Comparison of ENCODE assay signal across 16 cellular contexts in the genomic region with DNA sequence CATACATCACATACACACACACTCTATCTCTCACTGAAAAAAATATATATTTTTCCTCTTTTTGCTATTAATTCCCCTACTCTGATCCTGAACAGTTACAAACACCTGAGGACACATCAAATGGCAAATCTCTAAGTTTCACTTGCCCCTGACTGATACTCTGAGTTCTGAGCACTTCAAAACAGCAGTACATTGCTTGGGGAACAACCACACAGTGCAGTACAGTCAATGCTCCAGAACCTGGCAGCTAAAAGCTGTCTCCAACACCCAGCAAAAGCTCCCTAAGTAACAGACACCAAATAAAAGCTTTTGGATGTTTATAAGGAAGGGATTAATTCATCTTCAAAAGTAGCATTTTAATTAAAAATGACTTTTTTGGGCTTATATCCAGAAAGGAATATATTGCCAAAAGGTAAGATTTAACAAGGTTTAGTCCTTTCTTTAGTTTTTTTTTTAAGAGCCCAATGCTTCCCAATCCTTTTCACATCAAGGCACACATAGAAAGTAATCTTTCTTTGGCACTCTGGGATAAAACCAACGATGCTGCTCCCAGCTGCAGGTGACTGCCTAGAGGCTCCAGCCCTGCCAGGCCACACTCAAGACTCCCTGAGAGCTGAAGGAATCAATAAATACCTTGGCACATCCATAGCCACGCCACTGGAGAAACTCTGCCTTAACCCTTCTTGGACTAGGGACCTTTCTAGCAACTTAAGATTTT.
DNase-seq lines count a peak whose midpoint lies in the region; ATAC-seq, FAIRE-seq and TF ChIP-seq lines count a peak whose summit lies in the region.
"Had no signal": no experiment of that assay in that cellular context is flagged by ENCODE, and none has a peak within 500 bp of the region (broad histone marks: within the 10 kb centered on the region; RNA-seq: fewer than 3 reads in every experiment).

No MANE protein-coding gene starts in this region.

- DNase-seq in Right ventricle myocardium inferior (ENCODE audit: missing footprints) (no peak), cardiac septum (ENCODE audit: low spot score) (no peak), heart left ventricle (no peak), sigmoid colon (no peak), frontal cortex (ENCODE audit: low spot score in 2 of 2) (no peak), NCI-H1417 (lab: John Stamatoyannopoulos, UW) (no peak), HPDE6-E6E7 (ENCODE audit: extremely low spot score) (no peak), omental fat pad (ENCODE audit: low spot score) (no peak)
- DNase-seq: activated CD8-positive, alpha-beta T cell treated with anti-CD3 and anti-CD28 coated beads, Interleukin-2, amount 10 ng/mL, durations not matched to agents 7 days and 5 days; activated gamma-delta T cell; effector CD4-positive, alpha-beta T cell; MV-4-11; NCI-H2107; posterior cingulate gyrus had no signal

- no peak for TF ChIP-seq EP300 in sigmoid colon (IDR thresholded peaks at IDR 0.05)

- no peak for TF ChIP-seq POLR2A in heart left ventricle (IDR thresholded peaks at IDR 0.05)
- no peak for TF ChIP-seq POLR2A in sigmoid colon (IDR thresholded peaks at IDR 0.05)

- H3K4me1 ChIP-seq in heart left ventricle (peaks cover 0 to 34% (median 14%) of the 10 kb centered on the region in 12 donors), sigmoid colon (peaks cover 0 to 55% (median 37%) of the 10 kb centered on the region in 4 donors)

- H3K36me3 ChIP-seq in heart left ventricle (peaks cover 0 to 8% (median under 1%) of the 10 kb centered on the region in 9 donors), sigmoid colon (no peaks in the 10 kb centered on the region)

- TF ChIP-seq CTCF in heart left ventricle (IDR thresholded peaks at IDR 0.05) (no peak), sigmoid colon (IDR thresholded peaks at IDR 0.05) (no peak), omental fat pad (IDR thresholded peaks at IDR 0.05) (no peak)

- no peaks in the 10 kb centered on the region for H3K9me3 ChIP-seq in heart left ventricle
- H3K9me3 ChIP-seq in sigmoid colon = no peaks in the 10 kb centered on the region

- H3K27me3 ChIP-seq in heart left ventricle (no peaks in the 10 kb centered on the region), sigmoid colon (no peaks in the 10 kb centered on the region)

- WGBS in heart left ventricle, 4 donors = 73 to 77% (median 74%) methylated on average over 2 of the region's 2 CpGs
- 48 to 67% methylated on average over 2 of the region's 2 CpGs for WGBS in sigmoid colon, 2 donors

- peak overlapping the region in 10 of 12 donors; percentile 1 to 73 (median 44) for H3K27ac ChIP-seq in heart left ventricle
- H3K27ac ChIP-seq in sigmoid colon = peak overlapping the region; percentile 60 to 69 (median 68)

- FAIRE-seq in frontal cortex (lab: Jason Lieb, UNC) = no peak
- FAIRE-seq: G401.6, GM19239 had no signal

- intact Hi-C loops in Right ventricle myocardium inferior (cut with DNase I) (no loop called here), cardiac septum (cut with DNase I) (no loop called here), heart left ventricle (cut with DNase I) (no loop called here), sigmoid colon (cut with DNase I) (no loop called here)

- ATAC-seq in Right ventricle myocardium inferior = peak; percentile 32
- ATAC-seq in heart left ventricle = peak in 1 of 4 donors; percentile 42
- ATAC-seq in omental fat pad (ENCODE audit: low FRiP score) = no peak
- ATAC-seq: activated CD8-positive, alpha-beta T cell treated with anti-CD3 and anti-CD28 coated beads, Interleukin-2, amount 10 ng/mL, durations not matched to agents 7 days and 5 days had no signal

- H3K4me3 ChIP-seq in heart left ventricle = no peak overlapping the region
- no peak overlapping the region for H3K4me3 ChIP-seq in sigmoid colon
